In the genomic region with DNA sequence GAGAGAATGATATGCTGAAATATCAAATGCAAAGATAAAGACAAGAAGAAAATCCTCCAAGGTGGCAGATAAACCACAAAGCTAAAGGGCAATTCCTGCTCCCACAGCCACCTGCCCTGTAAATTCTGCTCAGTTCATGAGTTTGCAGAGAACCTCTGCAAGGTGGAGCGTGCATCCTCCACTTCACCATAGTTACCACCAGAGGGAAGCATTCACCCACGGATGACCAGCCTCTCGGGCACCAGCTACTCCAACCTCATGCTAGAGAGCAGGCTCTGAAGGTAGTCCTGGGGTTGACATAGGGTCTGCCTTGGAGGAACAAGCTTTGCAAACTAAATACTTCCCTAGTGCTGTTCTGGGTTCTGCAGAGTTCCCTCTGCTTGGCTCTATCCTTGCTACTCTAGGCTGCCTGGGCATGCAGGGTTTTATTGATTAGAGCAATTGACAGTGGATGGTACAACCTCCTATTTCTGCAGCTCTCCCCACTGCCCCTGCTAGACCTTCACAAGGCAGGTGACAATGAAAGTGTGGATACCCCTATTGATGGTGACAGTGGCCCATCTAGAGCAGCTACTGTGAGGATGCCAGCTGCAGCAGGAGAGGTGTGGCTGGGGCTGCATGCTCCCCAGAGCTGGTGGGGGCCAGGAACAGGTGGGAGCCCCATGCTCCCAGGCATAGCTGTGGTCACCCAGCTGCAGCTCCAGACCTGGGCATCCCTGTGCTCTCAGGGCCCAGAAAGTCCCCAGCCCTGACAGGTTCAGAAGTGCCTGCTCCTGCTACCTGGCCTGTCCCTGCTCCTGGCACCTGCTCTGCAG, we compare ENCODE assay signal across 8 cellular contexts. TPM values are rescaled to one million over a fixed set of nuclear protein-coding genes. Genes with fewer than 3 reads are reported as not detected.
DNase-seq lines count a peak whose midpoint lies in the region; ATAC-seq and TF ChIP-seq lines count a peak whose summit lies in the region.

No MANE protein-coding gene starts in this region.

- H3K27me3 Mint-ChIP-seq in brain: no peaks in the 10 kb centered on the region

- no peaks in the 10 kb centered on the region for H3K9me3 Mint-ChIP-seq in brain

- no peak overlapping the region for H3K4me3 Mint-ChIP-seq in brain

- TF ChIP-seq CTCF in LNCAP (IDR thresholded peaks at IDR 0.05): peak; percentile 77
- peak; percentile 90 to 93 for TF ChIP-seq CTCF in brain (conservative IDR thresholded peaks at IDR 0.05)

- ATAC-seq in GM19468 (IDR thresholded peaks at IDR 0.05; ENCODE audit: extremely low read depth, unreplicated experiment): peak; percentile 52
- no peak for ATAC-seq in HG03108 (IDR thresholded peaks at IDR 0.05; ENCODE audit: unreplicated experiment)

- no peaks in the 10 kb centered on the region for H3K4me1 Mint-ChIP-seq in brain

- DNase-seq in DMS 273 (lab: John Stamatoyannopoulos, UW; ENCODE audit: unreplicated experiment) (peak; percentile 80), T-helper 9 cell (peak; percentile 51), iPS-NIHi11 (ENCODE audit: low spot score) (peak; percentile 70)
- DNase-seq in stimulated activated CD4-positive, alpha-beta T cell treated with anti-CD3 and anti-CD28 coated beads, Interleukin-12 subunit alpha, Interleukin-12 subunit beta, amount 100 ng/mL, for 48 hours (ENCODE audit: low read depth in 2 of 3, low spot score in 1 of 3): peak; percentile 35 to 37 (median 36)

- no peak overlapping the region for H3K27ac Mint-ChIP-seq in brain

- H3K36me3 Mint-ChIP-seq in brain: no peaks in the 10 kb centered on the region

RNA-seq across cellular contexts. Expression of gene GGTLC1, which starts 51.1 kb away (rescaled TPM):
- not detected for polyA plus RNA-seq in brain (ENCODE audit: insufficient read depth, low read depth, low replicate concordance)

RNA-seq across cellular contexts. Expression of gene CST5, which starts 58.0 kb away (rescaled TPM):
- polyA plus RNA-seq in brain (ENCODE audit: insufficient read depth, low read depth, low replicate concordance): not detected
